In the genomic region with DNA sequence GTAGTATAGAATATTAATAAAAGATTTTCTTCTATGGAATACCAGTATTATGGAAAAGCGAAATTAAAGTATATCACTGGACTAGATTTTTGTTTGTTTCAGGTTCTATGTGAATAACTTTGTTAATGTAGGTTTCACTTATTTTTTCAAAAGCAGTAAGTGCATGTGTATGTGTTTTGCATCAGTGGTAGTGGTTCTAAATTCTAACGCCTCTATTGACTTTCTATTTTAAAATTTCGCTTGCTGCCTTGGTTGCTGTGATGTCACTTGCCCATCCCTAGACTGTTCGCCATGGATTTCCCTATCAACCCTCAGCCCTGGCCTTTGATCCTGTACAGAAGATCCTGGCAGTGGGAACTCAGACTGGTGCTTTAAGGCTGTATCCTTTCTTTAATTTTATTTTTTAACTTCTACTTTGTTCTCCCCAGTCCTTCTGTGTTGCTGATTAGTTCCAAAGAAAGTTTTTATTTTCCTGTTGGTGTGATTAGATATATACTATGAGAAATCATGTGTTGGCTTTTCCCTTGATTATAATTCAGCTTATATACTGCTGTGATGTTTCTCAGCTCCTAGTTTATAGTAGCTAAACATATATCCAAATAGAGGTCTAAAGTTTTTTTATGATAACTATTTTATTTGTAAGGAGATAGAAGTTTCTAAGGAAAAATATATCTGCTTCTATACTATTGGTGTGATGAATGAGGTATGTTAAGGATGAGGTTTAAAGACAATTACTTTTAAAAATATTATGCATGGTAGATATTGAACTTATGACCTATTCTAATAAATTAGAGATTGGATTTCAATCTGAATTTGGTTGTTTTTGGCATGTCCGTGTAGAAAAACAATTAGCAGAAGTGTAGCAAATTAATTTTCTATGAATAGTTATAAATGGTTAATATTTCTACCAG, we compare ENCODE assay signal across 1 cellular context.
TF ChIP-seq lines count a peak whose summit lies in the region.

No MANE protein-coding gene starts in this region.

TF ChIP-seq in K562, 482 proteins besides CTCF, POLR2A, EP300 and RAD21 (continued from another document and continues in another):
- TF ChIP-seq, protein P1, sequence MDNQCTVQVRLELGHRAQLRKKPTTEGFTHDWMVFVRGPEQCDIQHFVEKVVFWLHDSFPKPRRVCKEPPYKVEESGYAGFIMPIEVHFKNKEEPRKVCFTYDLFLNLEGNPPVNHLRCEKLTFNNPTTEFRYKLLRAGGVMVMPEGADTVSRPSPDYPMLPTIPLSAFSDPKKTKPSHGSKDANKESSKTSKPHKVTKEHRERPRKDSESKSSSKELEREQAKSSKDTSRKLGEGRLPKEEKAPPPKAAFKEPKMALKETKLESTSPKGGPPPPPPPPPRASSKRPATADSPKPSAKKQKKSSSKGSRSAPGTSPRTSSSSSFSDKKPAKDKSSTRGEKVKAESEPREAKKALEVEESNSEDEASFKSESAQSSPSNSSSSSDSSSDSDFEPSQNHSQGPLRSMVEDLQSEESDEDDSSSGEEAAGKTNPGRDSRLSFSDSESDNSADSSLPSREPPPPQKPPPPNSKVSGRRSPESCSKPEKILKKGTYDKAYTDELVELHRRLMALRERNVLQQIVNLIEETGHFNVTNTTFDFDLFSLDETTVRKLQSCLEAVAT (IDR thresholded peaks at IDR 0.05) = peak; percentile 98 to 99
- TF ChIP-seq RB1 (IDR thresholded peaks at IDR 0.05; ENCODE audit: low read depth) = no peak
- 0 out of 2 replicates have a peak, but pooled peaks have one; percentile 18 for TF ChIP-seq ZNF79 (CRISPR knock-in tag; IDR thresholded peaks at IDR 0.05; ENCODE audit: low read depth)
- TF ChIP-seq, protein P2, sequence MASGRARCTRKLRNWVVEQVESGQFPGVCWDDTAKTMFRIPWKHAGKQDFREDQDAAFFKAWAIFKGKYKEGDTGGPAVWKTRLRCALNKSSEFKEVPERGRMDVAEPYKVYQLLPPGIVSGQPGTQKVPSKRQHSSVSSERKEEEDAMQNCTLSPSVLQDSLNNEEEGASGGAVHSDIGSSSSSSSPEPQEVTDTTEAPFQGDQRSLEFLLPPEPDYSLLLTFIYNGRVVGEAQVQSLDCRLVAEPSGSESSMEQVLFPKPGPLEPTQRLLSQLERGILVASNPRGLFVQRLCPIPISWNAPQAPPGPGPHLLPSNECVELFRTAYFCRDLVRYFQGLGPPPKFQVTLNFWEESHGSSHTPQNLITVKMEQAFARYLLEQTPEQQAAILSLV (tag; IDR thresholded peaks at IDR 0.05) = no peak
- no peak for TF ChIP-seq SRF (CRISPR knock-in tag; IDR thresholded peaks at IDR 0.05)
- TF ChIP-seq ZNF23 (CRISPR knock-in tag; IDR thresholded peaks at IDR 0.05) = no peak
- no peak for TF ChIP-seq ZFX (CRISPR knock-in tag; IDR thresholded peaks at IDR 0.05)
- TF ChIP-seq, protein P3, sequence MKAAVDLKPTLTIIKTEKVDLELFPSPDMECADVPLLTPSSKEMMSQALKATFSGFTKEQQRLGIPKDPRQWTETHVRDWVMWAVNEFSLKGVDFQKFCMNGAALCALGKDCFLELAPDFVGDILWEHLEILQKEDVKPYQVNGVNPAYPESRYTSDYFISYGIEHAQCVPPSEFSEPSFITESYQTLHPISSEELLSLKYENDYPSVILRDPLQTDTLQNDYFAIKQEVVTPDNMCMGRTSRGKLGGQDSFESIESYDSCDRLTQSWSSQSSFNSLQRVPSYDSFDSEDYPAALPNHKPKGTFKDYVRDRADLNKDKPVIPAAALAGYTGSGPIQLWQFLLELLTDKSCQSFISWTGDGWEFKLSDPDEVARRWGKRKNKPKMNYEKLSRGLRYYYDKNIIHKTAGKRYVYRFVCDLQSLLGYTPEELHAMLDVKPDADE (conservative IDR thresholded peaks at IDR 0.05; ENCODE audit: control insufficient read depth, low read depth, low read length) = no peak
- TF ChIP-seq ZNF77 (CRISPR knock-in tag; IDR thresholded peaks at IDR 0.05) = no peak
- TF ChIP-seq TAF1 (IDR thresholded peaks at IDR 0.05; ENCODE audit: control insufficient read depth, extremely low read depth, insufficient read depth, low read length, severe bottlenecking) = peak; percentile 64
- no peak for TF ChIP-seq MYNN (IDR thresholded peaks at IDR 0.05)
- TF ChIP-seq MYNN (CRISPR knock-in tag; IDR thresholded peaks at IDR 0.05) = no peak
- TF ChIP-seq, protein P4, sequence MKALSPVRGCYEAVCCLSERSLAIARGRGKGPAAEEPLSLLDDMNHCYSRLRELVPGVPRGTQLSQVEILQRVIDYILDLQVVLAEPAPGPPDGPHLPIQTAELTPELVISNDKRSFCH (CRISPR knock-in tag; IDR thresholded peaks at IDR 0.05) = no peak
- TF ChIP-seq, protein P4 (tag; IDR thresholded peaks at IDR 0.05) = no peak
- no peak for TF ChIP-seq CBFA2T3 (IDR thresholded peaks at IDR 0.05)
- TF ChIP-seq FOXA1 (IDR thresholded peaks at IDR 0.05; ENCODE audit: borderline replicate concordance) = no peak
- no peak for TF ChIP-seq ZNF717 (CRISPR knock-in tag; IDR thresholded peaks at IDR 0.05)
- TF ChIP-seq, protein P5, sequence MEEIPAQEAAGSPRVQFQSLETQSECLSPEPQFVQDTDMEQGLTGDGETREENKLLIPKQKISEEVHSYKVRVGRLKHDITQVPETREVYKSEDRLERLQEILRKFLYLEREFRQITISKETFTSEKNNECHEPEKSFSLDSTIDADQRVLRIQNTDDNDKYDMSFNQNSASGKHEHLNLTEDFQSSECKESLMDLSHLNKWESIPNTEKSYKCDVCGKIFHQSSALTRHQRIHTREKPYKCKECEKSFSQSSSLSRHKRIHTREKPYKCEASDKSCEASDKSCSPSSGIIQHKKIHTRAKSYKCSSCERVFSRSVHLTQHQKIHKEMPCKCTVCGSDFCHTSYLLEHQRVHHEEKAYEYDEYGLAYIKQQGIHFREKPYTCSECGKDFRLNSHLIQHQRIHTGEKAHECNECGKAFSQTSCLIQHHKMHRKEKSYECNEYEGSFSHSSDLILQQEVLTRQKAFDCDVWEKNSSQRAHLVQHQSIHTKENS (CRISPR knock-in tag; IDR thresholded peaks at IDR 0.05) = 0 out of 2 replicates have a peak, but pooled peaks have one; percentile 19
- peak; percentile 71 for TF ChIP-seq POLR2H (tag; IDR thresholded peaks at IDR 0.05; ENCODE audit: low read depth)
- no peak for TF ChIP-seq PHF8 (IDR thresholded peaks at IDR 0.05; ENCODE audit: borderline replicate concordance, low read length)
- TF ChIP-seq CEBPG (CRISPR knock-in tag; IDR thresholded peaks at IDR 0.05) = no peak
- TF ChIP-seq CEBPG (tag; conservative IDR thresholded peaks at IDR 0.05 in 1 of 2, IDR thresholded peaks at IDR 0.05 in 1 of 2) = 0 out of 4 replicates have a peak, but pooled peaks of 1 of the 2 experiments have one; percentile 23
- peak in 1 of 2 experiments; percentile 65; a peak in 1 of 4 replicates for TF ChIP-seq TBL1XR1 (IDR thresholded peaks at IDR 0.05; ENCODE audit: low read length in 2 of 2)
- TF ChIP-seq RBFOX2 (IDR thresholded peaks at IDR 0.05; ENCODE audit: low read depth, low read length) = peak; percentile 51
- TF ChIP-seq, protein P6, sequence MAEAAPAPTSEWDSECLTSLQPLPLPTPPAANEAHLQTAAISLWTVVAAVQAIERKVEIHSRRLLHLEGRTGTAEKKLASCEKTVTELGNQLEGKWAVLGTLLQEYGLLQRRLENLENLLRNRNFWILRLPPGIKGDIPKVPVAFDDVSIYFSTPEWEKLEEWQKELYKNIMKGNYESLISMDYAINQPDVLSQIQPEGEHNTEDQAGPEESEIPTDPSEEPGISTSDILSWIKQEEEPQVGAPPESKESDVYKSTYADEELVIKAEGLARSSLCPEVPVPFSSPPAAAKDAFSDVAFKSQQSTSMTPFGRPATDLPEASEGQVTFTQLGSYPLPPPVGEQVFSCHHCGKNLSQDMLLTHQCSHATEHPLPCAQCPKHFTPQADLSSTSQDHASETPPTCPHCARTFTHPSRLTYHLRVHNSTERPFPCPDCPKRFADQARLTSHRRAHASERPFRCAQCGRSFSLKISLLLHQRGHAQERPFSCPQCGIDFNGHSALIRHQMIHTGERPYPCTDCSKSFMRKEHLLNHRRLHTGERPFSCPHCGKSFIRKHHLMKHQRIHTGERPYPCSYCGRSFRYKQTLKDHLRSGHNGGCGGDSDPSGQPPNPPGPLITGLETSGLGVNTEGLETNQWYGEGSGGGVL (CRISPR knock-in tag; IDR thresholded peaks at IDR 0.05) = no peak
- TF ChIP-seq, protein P7, sequence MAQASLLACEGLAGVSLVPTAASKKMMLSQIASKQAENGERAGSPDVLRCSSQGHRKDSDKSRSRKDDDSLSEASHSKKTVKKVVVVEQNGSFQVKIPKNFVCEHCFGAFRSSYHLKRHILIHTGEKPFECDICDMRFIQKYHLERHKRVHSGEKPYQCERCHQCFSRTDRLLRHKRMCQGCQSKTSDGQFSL (CRISPR knock-in tag; IDR thresholded peaks at IDR 0.05) = no peak
- TF ChIP-seq, protein P7 (tag; IDR thresholded peaks at IDR 0.05) = no peak
- TF ChIP-seq, protein P8, sequence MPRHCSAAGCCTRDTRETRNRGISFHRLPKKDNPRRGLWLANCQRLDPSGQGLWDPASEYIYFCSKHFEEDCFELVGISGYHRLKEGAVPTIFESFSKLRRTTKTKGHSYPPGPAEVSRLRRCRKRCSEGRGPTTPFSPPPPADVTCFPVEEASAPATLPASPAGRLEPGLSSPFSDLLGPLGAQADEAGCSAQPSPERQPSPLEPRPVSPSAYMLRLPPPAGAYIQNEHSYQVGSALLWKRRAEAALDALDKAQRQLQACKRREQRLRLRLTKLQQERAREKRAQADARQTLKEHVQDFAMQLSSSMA (CRISPR knock-in tag; IDR thresholded peaks at IDR 0.05) = no peak
- no peak for TF ChIP-seq ZNF184 (CRISPR knock-in tag; IDR thresholded peaks at IDR 0.05)
- TF ChIP-seq NCOR1 (IDR thresholded peaks at IDR 0.05) = no peak
- TF ChIP-seq TAF15 (IDR thresholded peaks at IDR 0.05; ENCODE audit: low read depth, low read length) = no peak
- TF ChIP-seq, protein P9, sequence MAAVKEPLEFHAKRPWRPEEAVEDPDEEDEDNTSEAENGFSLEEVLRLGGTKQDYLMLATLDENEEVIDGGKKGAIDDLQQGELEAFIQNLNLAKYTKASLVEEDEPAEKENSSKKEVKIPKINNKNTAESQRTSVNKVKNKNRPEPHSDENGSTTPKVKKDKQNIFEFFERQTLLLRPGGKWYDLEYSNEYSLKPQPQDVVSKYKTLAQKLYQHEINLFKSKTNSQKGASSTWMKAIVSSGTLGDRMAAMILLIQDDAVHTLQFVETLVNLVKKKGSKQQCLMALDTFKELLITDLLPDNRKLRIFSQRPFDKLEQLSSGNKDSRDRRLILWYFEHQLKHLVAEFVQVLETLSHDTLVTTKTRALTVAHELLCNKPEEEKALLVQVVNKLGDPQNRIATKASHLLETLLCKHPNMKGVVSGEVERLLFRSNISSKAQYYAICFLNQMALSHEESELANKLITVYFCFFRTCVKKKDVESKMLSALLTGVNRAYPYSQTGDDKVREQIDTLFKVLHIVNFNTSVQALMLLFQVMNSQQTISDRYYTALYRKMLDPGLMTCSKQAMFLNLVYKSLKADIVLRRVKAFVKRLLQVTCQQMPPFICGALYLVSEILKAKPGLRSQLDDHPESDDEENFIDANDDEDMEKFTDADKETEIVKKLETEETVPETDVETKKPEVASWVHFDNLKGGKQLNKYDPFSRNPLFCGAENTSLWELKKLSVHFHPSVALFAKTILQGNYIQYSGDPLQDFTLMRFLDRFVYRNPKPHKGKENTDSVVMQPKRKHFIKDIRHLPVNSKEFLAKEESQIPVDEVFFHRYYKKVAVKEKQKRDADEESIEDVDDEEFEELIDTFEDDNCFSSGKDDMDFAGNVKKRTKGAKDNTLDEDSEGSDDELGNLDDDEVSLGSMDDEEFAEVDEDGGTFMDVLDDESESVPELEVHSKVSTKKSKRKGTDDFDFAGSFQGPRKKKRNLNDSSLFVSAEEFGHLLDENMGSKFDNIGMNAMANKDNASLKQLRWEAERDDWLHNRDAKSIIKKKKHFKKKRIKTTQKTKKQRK (IDR thresholded peaks at IDR 0.05; ENCODE audit: borderline replicate concordance, low read depth, low read length) = no peak
- no peak for TF ChIP-seq CBX1 (IDR thresholded peaks at IDR 0.05; ENCODE audit: low read depth)
- TF ChIP-seq ATF7 (IDR thresholded peaks at IDR 0.05) = peak; percentile 76; the same call in 1 of the 2 replicates
- TF ChIP-seq, protein P10, sequence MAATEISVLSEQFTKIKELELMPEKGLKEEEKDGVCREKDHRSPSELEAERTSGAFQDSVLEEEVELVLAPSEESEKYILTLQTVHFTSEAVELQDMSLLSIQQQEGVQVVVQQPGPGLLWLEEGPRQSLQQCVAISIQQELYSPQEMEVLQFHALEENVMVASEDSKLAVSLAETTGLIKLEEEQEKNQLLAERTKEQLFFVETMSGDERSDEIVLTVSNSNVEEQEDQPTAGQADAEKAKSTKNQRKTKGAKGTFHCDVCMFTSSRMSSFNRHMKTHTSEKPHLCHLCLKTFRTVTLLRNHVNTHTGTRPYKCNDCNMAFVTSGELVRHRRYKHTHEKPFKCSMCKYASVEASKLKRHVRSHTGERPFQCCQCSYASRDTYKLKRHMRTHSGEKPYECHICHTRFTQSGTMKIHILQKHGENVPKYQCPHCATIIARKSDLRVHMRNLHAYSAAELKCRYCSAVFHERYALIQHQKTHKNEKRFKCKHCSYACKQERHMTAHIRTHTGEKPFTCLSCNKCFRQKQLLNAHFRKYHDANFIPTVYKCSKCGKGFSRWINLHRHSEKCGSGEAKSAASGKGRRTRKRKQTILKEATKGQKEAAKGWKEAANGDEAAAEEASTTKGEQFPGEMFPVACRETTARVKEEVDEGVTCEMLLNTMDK (IDR thresholded peaks at IDR 0.05; ENCODE audit: borderline replicate concordance, insufficient read depth, low read depth, low read length, poor library complexity, severe bottlenecking) = no peak
- TF ChIP-seq GATA2 (CRISPR knock-in tag; IDR thresholded peaks at IDR 0.05) = no peak
- no peak for TF ChIP-seq CSDE1 (IDR thresholded peaks at IDR 0.05)
- TF ChIP-seq CCNT2 (IDR thresholded peaks at IDR 0.05; ENCODE audit: borderline replicate concordance, extremely low read depth, insufficient read length, low read depth, low read length) = no peak
- no peak for TF ChIP-seq ZNF561 (CRISPR knock-in tag; conservative IDR thresholded peaks at IDR 0.05)
- TF ChIP-seq CHD1 (IDR thresholded peaks at IDR 0.05; ENCODE audit: low read length) = peak; percentile 52
- TF ChIP-seq ZNF766 (CRISPR knock-in tag; conservative IDR thresholded peaks at IDR 0.05) = no peak
- TF ChIP-seq CREM (IDR thresholded peaks at IDR 0.05; ENCODE audit: low read depth) = peak; percentile 85
- no peak for TF ChIP-seq PHTF2 (CRISPR knock-in tag; IDR thresholded peaks at IDR 0.05)
- TF ChIP-seq, protein P11, sequence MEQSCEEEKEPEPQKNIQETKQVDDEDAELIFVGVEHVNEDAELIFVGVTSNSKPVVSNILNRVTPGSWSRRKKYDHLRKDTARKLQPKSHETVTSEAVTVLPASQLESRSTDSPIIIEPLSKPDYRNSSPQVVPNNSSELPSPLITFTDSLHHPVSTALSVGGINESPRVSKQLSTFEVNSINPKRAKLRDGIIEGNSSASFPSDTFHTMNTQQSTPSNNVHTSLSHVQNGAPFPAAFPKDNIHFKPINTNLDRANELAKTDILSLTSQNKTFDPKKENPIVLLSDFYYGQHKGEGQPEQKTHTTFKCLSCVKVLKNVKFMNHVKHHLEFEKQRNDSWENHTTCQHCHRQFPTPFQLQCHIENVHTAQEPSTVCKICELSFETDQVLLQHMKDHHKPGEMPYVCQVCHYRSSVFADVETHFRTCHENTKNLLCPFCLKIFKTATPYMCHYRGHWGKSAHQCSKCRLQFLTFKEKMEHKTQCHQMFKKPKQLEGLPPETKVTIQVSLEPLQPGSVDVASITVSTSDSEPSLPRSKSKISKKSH (CRISPR knock-in tag; IDR thresholded peaks at IDR 0.05) = no peak
- TF ChIP-seq ARID1B (IDR thresholded peaks at IDR 0.05) = peak; percentile 33; the same call in 1 of the 2 replicates
- no peak for TF ChIP-seq SRSF1 (IDR thresholded peaks at IDR 0.05; ENCODE audit: low read depth, low read length)
